9 cellular contexts compared by ENCODE assay signal in the genomic region with DNA sequence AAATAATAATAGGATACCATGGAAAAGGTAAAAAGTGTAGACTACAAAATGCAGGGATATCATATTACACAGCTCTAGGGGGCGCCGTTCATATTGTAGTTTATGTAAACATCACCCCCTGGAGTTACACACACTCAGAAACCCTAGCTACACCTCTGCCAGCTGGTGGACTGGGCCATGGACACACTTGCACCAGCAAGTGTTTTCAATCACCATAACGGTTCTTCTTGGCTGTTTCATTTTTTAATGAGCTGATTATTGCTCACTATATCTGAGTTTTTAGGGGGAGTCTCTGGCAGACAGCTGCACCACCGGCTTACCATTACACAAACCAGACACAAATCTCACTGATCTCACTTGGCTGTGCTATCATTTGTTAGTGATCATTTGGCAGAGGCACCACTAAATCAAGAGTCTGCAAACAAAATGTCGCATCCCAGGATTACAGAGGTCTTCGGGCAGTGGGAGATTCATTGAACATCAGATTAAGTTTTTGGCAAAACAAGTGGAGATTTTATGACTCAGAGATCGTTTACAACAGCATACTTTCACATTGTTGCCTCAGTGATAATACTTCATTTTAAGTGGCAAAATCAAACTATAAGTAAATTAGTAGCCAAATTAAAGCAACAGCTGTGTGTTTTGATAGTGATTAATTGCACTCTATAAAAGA.
DNase-seq lines count a peak whose midpoint lies in the region; TF ChIP-seq lines count a peak whose summit lies in the region.
"Had no signal": no experiment of that assay in that cellular context is flagged by ENCODE, and none has a peak within 500 bp of the region (broad histone marks: within the 10 kb centered on the region; RNA-seq: fewer than 3 reads in every experiment).

No MANE protein-coding gene starts in this region.

- H3K4me3 ChIP-seq in GM12864 (ENCODE audit: low read depth, low read length) = no peak overlapping the region
- no peak overlapping the region for H3K4me3 ChIP-seq in choroid plexus epithelial cell (ENCODE audit: low read depth, low read length)
- no peak overlapping the region for H3K4me3 ChIP-seq in PC-9
- H3K4me3 ChIP-seq in trophoblast cell (ENCODE audit: low read depth, low read length) = no peak overlapping the region

- no peak overlapping the region for H4K8ac ChIP-seq in trophoblast cell (ENCODE audit: low read depth, low read length)

- no peak overlapping the region for H2AFZ ChIP-seq in PC-9
- no peak overlapping the region for H2AFZ ChIP-seq in trophoblast cell (ENCODE audit: insufficient read depth, low read length, poor library complexity)

- no peak overlapping the region for H3K9ac ChIP-seq in trophoblast cell (ENCODE audit: low read length)

- H3K9me3 ChIP-seq in PC-9 (ENCODE audit: insufficient read depth, low read depth) = no peaks in the 10 kb centered on the region
- no peaks in the 10 kb centered on the region for H3K9me3 ChIP-seq in trophoblast cell (ENCODE audit: insufficient read depth, low read depth, low read length)

- no peaks in the 10 kb centered on the region for H4K20me1 ChIP-seq in PC-9 (ENCODE audit: insufficient read depth)

- no peak overlapping the region for H2BK12ac ChIP-seq in trophoblast cell (ENCODE audit: low read length)

- H3K27me3 Mint-ChIP-seq in nephron progenitor cell (ENCODE audit: low read depth, poor library complexity) = peaks cover 4% of the 10 kb centered on the region

- H3K4me1 ChIP-seq in PC-9 (replicated peaks; ENCODE audit: insufficient read depth) (no peaks in the 10 kb centered on the region), trophoblast cell (ENCODE audit: control insufficient read depth in 1 of 2, insufficient read depth in 2 of 2, low read length in 2 of 2) (peaks cover 0 to 2% of the 10 kb centered on the region in 2 experiments)

- no peak overlapping the region for H3K23ac ChIP-seq in trophoblast cell (ENCODE audit: low read length)

- POLR2A ChIA-PET in PC-9 (lab: Charles Lee; ENCODE audit: unreplicated experiment) = no interaction called here

- peak; percentile 22 for TF ChIP-seq CTCF in GM12864 (IDR thresholded peaks at IDR 0.05; ENCODE audit: low read depth, low read length, missing control alignments)
- peak; percentile 42 for TF ChIP-seq CTCF in choroid plexus epithelial cell (conservative IDR thresholded peaks at IDR 0.05; ENCODE audit: low read depth, low read length)
- peak; percentile 24 for TF ChIP-seq CTCF in nephron progenitor cell (IDR thresholded peaks at IDR 0.05)
- TF ChIP-seq CTCF in PC-9 (conservative IDR thresholded peaks at IDR 0.05) = no peak

- H3K4me3 Mint-ChIP-seq in nephron progenitor cell = no peak overlapping the region

- H3K27ac Mint-ChIP-seq in nephron progenitor cell = peak overlapping the region; percentile 62

- H3K79me2 ChIP-seq in PC-9 (ENCODE audit: low read depth) = no peaks in the 10 kb centered on the region
- no peaks in the 10 kb centered on the region for H3K79me2 ChIP-seq in trophoblast cell (ENCODE audit: control insufficient read depth, insufficient read depth, low read length, poor library complexity)

- no CpG with 5 or more reads among the region's 7 CpGs for WGBS in trophoblast cell (ENCODE audit: extremely low coverage, insufficient coverage, insufficient read length)

- no peak overlapping the region for H3K14ac ChIP-seq in trophoblast cell (ENCODE audit: low read length)

- no peak for DNase-seq in GM12864 (ENCODE audit: low read depth)
- peak; percentile 28 for DNase-seq in M059J (ENCODE audit: low read depth)
- peak; percentile 43 for DNase-seq in choroid plexus epithelial cell (ENCODE audit: low read depth)
- peak; percentile 18 for DNase-seq in nephron progenitor cell
- DNase-seq in PC-9 = no peak
- no peak for DNase-seq in cerebellum (ENCODE audit: low spot score)
- DNase-seq in trophoblast cell = no peak
- DNase-seq in AG08396 (ENCODE audit: low spot score) = no peak
- DNase-seq: activated CD4-positive, alpha-beta T cell treated with anti-CD3 and anti-CD28 coated beads, Interleukin-2, amount 50 U/mL, for 1 hour had no signal

- H3K4me2 ChIP-seq in PC-9 (no peak overlapping the region), trophoblast cell (ENCODE audit: low read length) (no peak overlapping the region)

- H3K18ac ChIP-seq in trophoblast cell (ENCODE audit: low read length) = no peak overlapping the region

- no peak overlapping the region for H4K12ac ChIP-seq in trophoblast cell (ENCODE audit: low read depth, low read length)

- H3F3A ChIP-seq in PC-9 (ENCODE audit: insufficient read depth, low read depth) = no peaks in the 10 kb centered on the region

- no peak overlapping the region for H3K4ac ChIP-seq in trophoblast cell (ENCODE audit: low read depth, low read length)

- H3K36me3 Mint-ChIP-seq in nephron progenitor cell (ENCODE audit: low read depth) = no peaks in the 10 kb centered on the region

- no peak overlapping the region for H2BK120ac ChIP-seq in trophoblast cell (ENCODE audit: insufficient read depth, low read length, poor library complexity)

- H2AK5ac ChIP-seq in trophoblast cell (ENCODE audit: low read length) = no peak overlapping the region

- CTCF ChIA-PET in PC-9 (lab: Charles Lee) = no interaction called here

- no peak overlapping the region for H4K91ac ChIP-seq in trophoblast cell (ENCODE audit: low read depth, low read length)

- no TSS peak for BruUV-seq in PC-9 (replicated peaks; lab: Mats Ljungman, UMichigan)

- H3K9me2 ChIP-seq in PC-9 (ENCODE audit: insufficient read depth) = no peaks in the 10 kb centered on the region

- H3K9me3 Mint-ChIP-seq in nephron progenitor cell = no peaks in the 10 kb centered on the region

- H2BK5ac ChIP-seq in trophoblast cell (ENCODE audit: low read depth, low read length, poor library complexity) = no peak overlapping the region

- no peaks in the 10 kb centered on the region for H3K79me1 ChIP-seq in trophoblast cell (ENCODE audit: low read length)

- peaks cover 52% of the 10 kb centered on the region for H3K4me1 Mint-ChIP-seq in nephron progenitor cell

- no peaks in the 10 kb centered on the region for H3K27me3 ChIP-seq in PC-9 (ENCODE audit: insufficient read depth, low read depth)
- no peaks in the 10 kb centered on the region for H3K27me3 ChIP-seq in trophoblast cell (ENCODE audit: insufficient read depth, low read length)

- H3K27ac ChIP-seq in PC-9 (no peak overlapping the region), trophoblast cell (ENCODE audit: low read depth, low read length) (no peak overlapping the region)

- no peaks in the 10 kb centered on the region for H3K36me3 ChIP-seq in PC-9 (ENCODE audit: low read depth)
- H3K36me3 ChIP-seq in trophoblast cell (ENCODE audit: control insufficient read depth in 1 of 2, insufficient read depth in 2 of 2, low read length in 2 of 2) = no peaks in the 10 kb centered on the region

- intact Hi-C loops in PC-9 (cut with micrococcal nuclease; ENCODE audit: unreplicated experiment) = no loop called here

Comparison
In these comparisons a context has a peak if more than half of its experiments do, and no peak if none do; other contexts are left out.
1. DNase-seq: peak in M059J (single experiment), choroid plexus epithelial cell (single experiment) and nephron progenitor cell (single experiment); none in GM12864 (single experiment), PC-9 (0 of 2), cerebellum (single experiment), trophoblast cell (0 of 2) and AG08396 (single experiment).